Comparison of ENCODE assay signal across 16 cellular contexts in the genomic region with DNA sequence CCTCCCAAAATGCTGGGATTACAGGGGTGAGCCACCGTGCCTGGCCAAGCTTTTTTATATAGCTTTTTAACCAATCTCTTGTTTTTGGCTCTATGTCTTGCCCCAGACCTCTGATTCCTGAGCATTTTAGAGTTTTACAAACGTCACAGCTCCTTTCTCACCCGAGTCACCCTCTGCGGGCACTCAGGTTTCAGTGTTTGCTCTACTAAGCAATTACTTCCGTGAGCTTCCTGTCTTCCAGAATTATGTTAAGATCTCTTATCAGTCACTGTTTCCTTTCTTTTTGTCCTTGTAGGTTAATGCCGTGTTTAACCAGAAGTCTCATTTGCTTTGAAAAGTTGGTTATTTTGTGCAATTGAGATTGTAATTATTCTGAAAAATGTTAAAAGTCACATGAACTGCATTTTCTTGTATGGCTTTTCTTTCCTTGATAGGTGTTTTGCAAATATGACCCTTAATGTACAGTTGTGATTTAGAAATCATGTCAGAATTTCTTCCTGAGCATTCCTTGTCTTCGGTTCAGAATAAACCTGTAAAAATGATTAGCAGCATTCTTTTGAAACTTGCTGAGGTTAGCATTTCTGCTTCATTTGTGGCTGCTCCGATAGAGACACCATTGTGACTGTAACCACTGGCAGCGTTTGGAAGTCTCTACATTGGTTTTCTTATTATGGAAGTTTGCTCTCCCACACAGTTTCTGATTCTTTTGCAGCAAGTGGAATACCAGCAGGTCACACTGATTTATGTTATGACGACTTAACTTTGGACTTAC. TPM values are rescaled to one million over a fixed set of nuclear protein-coding genes. Genes with fewer than 3 reads are reported as not detected.
A peak's percentile ranks its signal among the peaks of the same experiment; 100 is the strongest.
DNase-seq lines count a peak whose midpoint lies in the region; ATAC-seq and TF ChIP-seq lines count a peak whose summit lies in the region.
"Had no signal": no experiment of that assay in that cellular context is flagged by ENCODE, and none has a peak within 500 bp of the region (broad histone marks: within the 10 kb centered on the region; RNA-seq: fewer than 3 reads in every experiment).

No MANE protein-coding gene starts in this region.

- H3K4me1 Mint-ChIP-seq in T-helper 17 cell: peaks cover 16% of the 10 kb centered on the region

- H3K36me3 Mint-ChIP-seq in T-helper 17 cell (ENCODE audit: low read depth): no peaks in the 10 kb centered on the region

- no peak overlapping the region for H3K4me3 ChIP-seq in fibroblast of villous mesenchyme (ENCODE audit: low read depth, low read length)
- H3K4me3 ChIP-seq in gastroesophageal sphincter: no peak overlapping the region

- peak overlapping the region; percentile 91 for H3K27ac Mint-ChIP-seq in T-helper 17 cell
- H3K27ac Mint-ChIP-seq: dendritic cell treated with granulocyte-macrophage colony-stimulating factor and Interleukin-4, amounts not matched to agents 40 ng/mL and 50 ng/mL, for 4 days had no signal

- no peak for TF ChIP-seq CTCF in fibroblast of villous mesenchyme (IDR thresholded peaks at IDR 0.05; ENCODE audit: insufficient read depth, low read depth, low read length)
- TF ChIP-seq CTCF in gastroesophageal sphincter (IDR thresholded peaks at IDR 0.05): no peak

- ATAC-seq in T-helper 17 cell (peak; percentile 74), gastroesophageal sphincter (no peak), HG03565 (IDR thresholded peaks at IDR 0.05; ENCODE audit: unreplicated experiment) (no peak), HG03108 (IDR thresholded peaks at IDR 0.05; ENCODE audit: unreplicated experiment) (no peak)

- peaks cover 19% of the 10 kb centered on the region for H3K27me3 ChIP-seq in gastroesophageal sphincter

- no peak overlapping the region for H3K27ac ChIP-seq in gastroesophageal sphincter

- DNase-seq in AML-193 (lab: John Stamatoyannopoulos, UW) (peak; percentile 7 to 11), GF-D8 (lab: John Stamatoyannopoulos, UW) (peak; percentile 48), T-helper 17 cell (no peak), fibroblast of villous mesenchyme (ENCODE audit: low read depth) (peak; percentile 24), hippocampal formation (lab: John Stamatoyannopoulos, UW) (no peak)
- DNase-seq: activated effector memory CD4-positive, alpha-beta T cell treated with Interleukin-2 at 50 U/mL for 16 hours; NCI-H1436 treated with DMSO at 0.1 percent for 48 hours; T-helper 9 cell had no signal

- 35 to 43% methylated on average over 10 of the region's 10 CpGs for WGBS in gastroesophageal sphincter (ENCODE audit: low coverage in 1 of 2), 2 donors

- H3K9me3 ChIP-seq in T-helper 17 cell (ENCODE audit: control insufficient read depth, low read length, poor library complexity, severe bottlenecking) (no peaks in the 10 kb centered on the region), gastroesophageal sphincter (no peaks in the 10 kb centered on the region)
- H3K9me3 ChIP-seq: Caco-2 had no signal

- no peaks in the 10 kb centered on the region for H3K36me3 ChIP-seq in gastroesophageal sphincter

- no peaks in the 10 kb centered on the region for H3K4me1 ChIP-seq in gastroesophageal sphincter

- H3K27me3 Mint-ChIP-seq in T-helper 17 cell: no peaks in the 10 kb centered on the region

- TF ChIP-seq POLR2A in gastroesophageal sphincter (IDR thresholded peaks at IDR 0.05): no peak

- TF ChIP-seq EP300 in gastroesophageal sphincter (IDR thresholded peaks at IDR 0.05): no peak

- H3K4me3 Mint-ChIP-seq in T-helper 17 cell: peak overlapping the region; percentile 57
- H3K4me3 Mint-ChIP-seq: dendritic cell treated with granulocyte-macrophage colony-stimulating factor and Interleukin-4, amounts not matched to agents 40 ng/mL and 50 ng/mL, for 4 days had no signal

RNA-seq across cellular contexts. Expression of a gene that starts 4.5 kb away (rescaled TPM):
- total RNA-seq in T-helper 17 cell (1 to 10 TPM; 1.7 to 8.2 TPM), fibroblast of villous mesenchyme (0.43 and 0.64 TPM in 2 replicates), gastroesophageal sphincter (under 1 TPM in 1 of 4 donors, not detected in 3; 0.27 TPM)
- total RNA-seq: lung microvascular endothelial cell, pulmonary artery endothelial cell, urinary bladder had no signal

RNA-seq across cellular contexts. Expression of a gene that starts 35.6 kb away (rescaled TPM):
- total RNA-seq in T-helper 17 cell: 10 to 100 TPM; 42.2 to 64.1 TPM
- 22.5 and 28.5 TPM in 2 replicates for total RNA-seq in fibroblast of villous mesenchyme
- total RNA-seq in gastroesophageal sphincter: 10 to 100 TPM; 18.2 to 20.9 (median 19.8) TPM

Comparison
In these comparisons a context has a peak if more than half of its experiments do, and no peak if none do; other contexts are left out.
1. DNase-seq: peak in AML-193 (2 of 2), GF-D8 (single experiment) and fibroblast of villous mesenchyme (single experiment); none in T-helper 17 cell (0 of 3) and hippocampal formation (0 of 2).